Comparison of ENCODE assay signal across 17 cellular contexts in genomic region chr16:87556941-87557459, GRCh38. TPM values are rescaled to one million over a fixed set of nuclear protein-coding genes. Genes with fewer than 3 reads are reported as not detected.
DNase-seq lines count a peak whose midpoint lies in the region; ATAC-seq lines count a peak whose summit lies in the region.
"Had no signal": no experiment of that assay in that cellular context is flagged by ENCODE, and none has a peak within 500 bp of the region (broad histone marks: within the 10 kb centered on the region; RNA-seq: fewer than 3 reads in every experiment).

No MANE protein-coding gene starts in this region.

- H4K91ac ChIP-seq in neuronal stem cell (ENCODE audit: low read depth, low read length, poor library complexity), result no peak overlapping the region

- H3K4ac ChIP-seq in neuronal stem cell (ENCODE audit: low read length), result no peak overlapping the region

- no peak overlapping the region for H3K4me2 ChIP-seq in neuronal stem cell (ENCODE audit: insufficient read depth, low read length, poor library complexity, severe bottlenecking)
- H3K4me2 ChIP-seq: PC-9 had no signal

- DNase-seq in adipocyte (ENCODE audit: low read depth), result peak; percentile 74
- peak; percentile 61 for DNase-seq in left cardiac atrium
- DNase-seq in neuronal stem cell (ENCODE audit: low spot score), result no peak
- no peak for DNase-seq in NCI-H128 (lab: John Stamatoyannopoulos, UW; ENCODE audit: unreplicated experiment)
- no peak for DNase-seq in NK-92 treated with Interleukin-12 subunit alpha and Interleukin-12 subunit beta, amount 100 ng/mL, for 24 hours (lab: John Stamatoyannopoulos, UW)
- DNase-seq: activated CD4-positive, alpha-beta memory T cell treated with anti-CD3 and anti-CD28 coated beads for 36 hours; activated naive CD4-positive, alpha-beta T cell treated with Interleukin-2 at 50 U/mL for 16 hours; Calu3; MV-4-11; NCI-H2227 treated with DMSO at 0.1 percent for 48 hours; pancreas; PC-9; stimulated activated CD4-positive, alpha-beta T cell treated with anti-CD3 and anti-CD28 coated beads, Interleukin-4, amount 100 ng/mL, for 4 hours; stimulated activated naive CD4-positive, alpha-beta T cell treated with Interleukin-2 at 50 U/mL for 16 hours had no signal

- H3K4me1 ChIP-seq in adipocyte (ENCODE audit: control insufficient read depth, insufficient read depth, low read length) (peaks cover 19% of the 10 kb centered on the region), neuronal stem cell (ENCODE audit: control insufficient read depth in 2 of 2, insufficient read depth in 1 of 2, low read depth in 1 of 2, low read length in 2 of 2) (peaks cover 5 to 17% of the 10 kb centered on the region in 2 donors), urinary bladder (ENCODE audit: insufficient read depth) (no peaks in the 10 kb centered on the region)
- H3K4me1 ChIP-seq: pancreas had no signal

- H3K27me3 ChIP-seq in adipocyte (replicated peaks; ENCODE audit: control insufficient read depth, insufficient read depth, low read length) (no peaks in the 10 kb centered on the region), neuronal stem cell (ENCODE audit: control insufficient read depth in 3 of 3, insufficient read depth in 3 of 3, low read depth in 1 of 3, low read length in 3 of 3) (peaks cover 0 to 3% (median 2%) of the 10 kb centered on the region in 3 experiments)
- H3K27me3 ChIP-seq: pancreas had no signal

- H3K9me3 ChIP-seq in adipocyte (ENCODE audit: control insufficient read depth, low read length), result no peaks in the 10 kb centered on the region
- H3K9me3 ChIP-seq in neuronal stem cell (replicated peaks in 1 of 2; ENCODE audit: control insufficient read depth in 2 of 2, insufficient read depth in 1 of 2, low read depth in 1 of 2, low read length in 2 of 2), result no peaks in the 10 kb centered on the region
- H3K9me3 ChIP-seq: pancreas had no signal

- no peak overlapping the region for H4K8ac ChIP-seq in neuronal stem cell (ENCODE audit: low read depth, low read length)

- H3K18ac ChIP-seq in neuronal stem cell (ENCODE audit: low read length), result peak overlapping the region; percentile 55

- ATAC-seq in left cardiac atrium, result peak; percentile 77 to 83
- no peak for ATAC-seq in HG02610 (IDR thresholded peaks at IDR 0.05; ENCODE audit: unreplicated experiment)

- intact Hi-C loops in left cardiac atrium (cut with DNase I), result no loop called here

- H2BK15ac ChIP-seq in neuronal stem cell (ENCODE audit: low read length), result no peak overlapping the region

- H3K27ac ChIP-seq in neuronal stem cell (replicated peaks; ENCODE audit: low read length) (peak overlapping the region; percentile 19), urinary bladder (ENCODE audit: low read depth) (peak overlapping the region; percentile 82)
- H3K27ac ChIP-seq: pancreas, PC-9 had no signal

- peak overlapping the region; percentile 84 for H2AFZ ChIP-seq in neuronal stem cell (ENCODE audit: low read length)
- H2AFZ ChIP-seq: PC-9 had no signal

- H3K36me3 ChIP-seq in adipocyte (ENCODE audit: control insufficient read depth, insufficient read depth, low read length, severe bottlenecking), result no peaks in the 10 kb centered on the region
- no peaks in the 10 kb centered on the region for H3K36me3 ChIP-seq in neuronal stem cell (replicated peaks in 1 of 2; ENCODE audit: control insufficient read depth in 2 of 2, insufficient read depth in 2 of 2, low read length in 2 of 2)
- no peaks in the 10 kb centered on the region for H3K36me3 ChIP-seq in urinary bladder (ENCODE audit: insufficient read depth)
- H3K36me3 ChIP-seq: pancreas had no signal

- no peak overlapping the region for H2BK120ac ChIP-seq in neuronal stem cell (ENCODE audit: low read depth, low read length)

- peak overlapping the region; percentile 47 for H2AK5ac ChIP-seq in neuronal stem cell (ENCODE audit: low read depth, low read length)

- no CpG with 5 or more reads among the region's 7 CpGs for WGBS in neuronal stem cell (ENCODE audit: extremely low coverage in 2 of 2, insufficient read length in 2 of 2, insufficient replicate concordance in 1 of 2), 2 donors
- WGBS in urinary bladder, result 27% methylated on average over 7 of the region's 7 CpGs

- no peak overlapping the region for H3K4me3 ChIP-seq in adipocyte (ENCODE audit: low read length)
- H3K4me3 ChIP-seq in neuronal stem cell (ENCODE audit: low read length in 2 of 2), result no peak overlapping the region
- H3K4me3 ChIP-seq in urinary bladder (ENCODE audit: low read depth, low read length), result no peak overlapping the region
- H3K4me3 ChIP-seq: pancreas, PC-9 had no signal

- H3K9ac ChIP-seq in adipocyte (ENCODE audit: low read length) (peak overlapping the region; percentile 69), neuronal stem cell (ENCODE audit: low read depth, low read length, poor library complexity) (no peak overlapping the region)

- H3K79me1 ChIP-seq in neuronal stem cell (ENCODE audit: low read depth, low read length), result no peaks in the 10 kb centered on the region

- H2BK5ac ChIP-seq in neuronal stem cell (ENCODE audit: low read length), result peak overlapping the region; percentile 79

- peak overlapping the region; percentile 3 for H3K23ac ChIP-seq in neuronal stem cell (ENCODE audit: low read depth, low read length, poor library complexity)

- H3K14ac ChIP-seq in neuronal stem cell (ENCODE audit: low read length), result no peak overlapping the region

- H2BK12ac ChIP-seq in neuronal stem cell (ENCODE audit: low read length), result peak overlapping the region; percentile 1

RNA-seq across cellular contexts. Expression of gene JPH3, which starts 45.3 kb away (rescaled TPM):
- total RNA-seq in left cardiac atrium (under 1 TPM; 0.05 to 0.09 TPM), urinary bladder (0.95 TPM)
- 18.1 TPM for polyA plus RNA-seq in neuronal stem cell (2013, experiment 1 of 2)
- polyA plus RNA-seq in neuronal stem cell (2013, experiment 2 of 2), result 17.6 TPM
- polyA plus RNA-seq in urinary bladder, result 0.53 TPM
- total RNA-seq: PC-9; T-helper 2 cell treated with Interferon-gamma antibody and Interleukin-4, amounts not matched to agents 100 ng/mL and 5 ng/mL, for 36 hours had no signal

Comparison
In these comparisons a context has a peak if more than half of its experiments do, and no peak if none do; other contexts are left out.
1. DNase-seq: peak in adipocyte (single experiment) and left cardiac atrium (single experiment); none in neuronal stem cell (single experiment), NCI-H128 (single experiment) and NK-92 treated with Interleukin-12 subunit alpha and Interleukin-12 subunit beta, amount 100 ng/mL, for 24 hours (single experiment).